ENCODE assay signal across 8 cellular contexts in genomic region chr10:68560201-68560915, GRCh38. TPM values are rescaled to one million over a fixed set of nuclear protein-coding genes. Genes with fewer than 3 reads are reported as not detected.
DNase-seq lines count a peak whose midpoint lies in the region; ATAC-seq and TF ChIP-seq lines count a peak whose summit lies in the region.

TSS of gene TET1 (plus strand) at chr10:68560337. CDS start at chr10:68572339, 12,002 bp downstream.

- peaks cover 9% of the 10 kb centered on the region for H3K36me3 Mint-ChIP-seq in type B pancreatic cell

- H3K4me2 ChIP-seq in Loucy (ENCODE audit: low read depth, low read length, poor library complexity, severe bottlenecking): peak within 1 kb of the TSS; percentile 81

- peaks cover 3% of the 10 kb centered on the region for H3K27me3 Mint-ChIP-seq in type B pancreatic cell

- H3K4me1 ChIP-seq in Loucy (ENCODE audit: insufficient read depth, low read length, poor library complexity, severe bottlenecking): peaks cover 29% of the 10 kb centered on the region
- H3K4me1 ChIP-seq in mucosa of descending colon (ENCODE audit: low read depth): peaks cover 6% of the 10 kb centered on the region

- intact Hi-C loops in mucosa of descending colon (cut with DNase I, micrococcal nuclease): no loop called here

- DNase-seq in DMS 273 (lab: John Stamatoyannopoulos, UW; ENCODE audit: unreplicated experiment) (peak; percentile 72), DMS 273 treated with DMSO at 0.1 percent for 48 hours (lab: John Stamatoyannopoulos, UW) (no peak), WERI-Rb-1 (peak; percentile 84), epithelial cell of proximal tubule (ENCODE audit: low read depth) (no peak), mucosa of descending colon (peak in 2 of 3 donors; percentile 57 to 61), type B pancreatic cell (ENCODE audit: extremely low spot score, unreplicated experiment) (peak; percentile 77), cerebellar nuclear complex (lab: John Stamatoyannopoulos, UW) (no peak)

- H3K9me2 ChIP-seq in Loucy (replicated peaks; ENCODE audit: low read depth, low read length): no peaks in the 10 kb centered on the region

- H3K36me3 ChIP-seq in Loucy (ENCODE audit: insufficient read depth, low read length): no peaks in the 10 kb centered on the region
- H3K36me3 ChIP-seq in WERI-Rb-1: peaks cover 3% of the 10 kb centered on the region; the same call in 1 of the 2 replicates
- no peaks in the 10 kb centered on the region for H3K36me3 ChIP-seq in mucosa of descending colon (ENCODE audit: low read depth)

- peaks cover 28% of the 10 kb centered on the region for H3K4me1 Mint-ChIP-seq in type B pancreatic cell (ENCODE audit: unreplicated experiment)

- H3K4me3 Mint-ChIP-seq in type B pancreatic cell: peak within 1 kb of the TSS; percentile 95

- H3K79me2 ChIP-seq in Loucy (ENCODE audit: insufficient read depth, low read length): peaks cover 6% of the 10 kb centered on the region; the same call in 1 of the 2 replicates

- H3K27ac Mint-ChIP-seq in type B pancreatic cell: peak within 1 kb of the TSS; percentile 70

- H3F3A ChIP-seq in Loucy (ENCODE audit: low read depth): peaks cover 4% of the 10 kb centered on the region; the same call in 1 of the 2 replicates

- peaks cover 8% of the 10 kb centered on the region for H4K20me1 ChIP-seq in Loucy (ENCODE audit: insufficient read depth, low read length, poor library complexity, severe bottlenecking)

- H3K9me3 ChIP-seq in Loucy (ENCODE audit: insufficient read depth, low read depth, low read length) (no peaks in the 10 kb centered on the region), WERI-Rb-1 (ENCODE audit: severe bottlenecking) (no peaks in the 10 kb centered on the region), mucosa of descending colon (no peaks in the 10 kb centered on the region)

- peak within 1 kb of the TSS; percentile 77 for H3K9ac ChIP-seq in Loucy (ENCODE audit: low read depth, low read length, poor library complexity, severe bottlenecking)

- TF ChIP-seq CTCF in Loucy (conservative IDR thresholded peaks at IDR 0.05; ENCODE audit: low read length) (no peak), WERI-Rb-1 (IDR thresholded peaks at IDR 0.05; ENCODE audit: low read depth, low read length) (no peak), epithelial cell of proximal tubule (conservative IDR thresholded peaks at IDR 0.05; ENCODE audit: low read depth, low read length) (no peak), mucosa of descending colon (IDR thresholded peaks at IDR 0.05) (no peak), type B pancreatic cell (conservative IDR thresholded peaks at IDR 0.05) (peak; percentile 14)

- peak within 1 kb of the TSS; percentile 64 for H3K27ac ChIP-seq in WERI-Rb-1

- no peaks in the 10 kb centered on the region for H3K9me3 Mint-ChIP-seq in type B pancreatic cell

- H3K27me3 ChIP-seq in Loucy (ENCODE audit: insufficient read depth, low read length, poor library complexity, severe bottlenecking) (peaks cover 28% of the 10 kb centered on the region), WERI-Rb-1 (ENCODE audit: insufficient read depth, low read depth, severe bottlenecking) (no peaks in the 10 kb centered on the region)

- H3K4me3 ChIP-seq in Loucy (ENCODE audit: low read length, poor library complexity, severe bottlenecking) (peak within 1 kb of the TSS; percentile 87), WERI-Rb-1 (ENCODE audit: low read depth, low read length) (peak within 1 kb of the TSS; percentile 83), epithelial cell of proximal tubule (ENCODE audit: low read depth, low read length) (peak within 1 kb of the TSS; percentile 75), mucosa of descending colon (peak within 1 kb of the TSS; percentile 30)

- peak; percentile 72 for ATAC-seq in mucosa of descending colon

- H2AFZ ChIP-seq in Loucy (ENCODE audit: low read length): peak within 1 kb of the TSS; percentile 95

RNA-seq across cellular contexts. Expression of gene TET1, which starts in this region (rescaled TPM):
- 0.52 and 1.0 TPM in 2 replicates for total RNA-seq in epithelial cell of proximal tubule
- 1 to 10 TPM; 1.0 to 5.7 (median 1.1) TPM for total RNA-seq in mucosa of descending colon
- total RNA-seq in type B pancreatic cell (ENCODE audit: low replicate concordance): 14.9 and 29.0 TPM in 2 replicates

Comparison
In these comparisons a context has a peak if more than half of its experiments do, and no peak if none do; other contexts are left out.
1. DNase-seq: peak in DMS 273 (single experiment), WERI-Rb-1 (single experiment), mucosa of descending colon (2 of 3) and type B pancreatic cell (single experiment); none in DMS 273 treated with DMSO at 0.1 percent for 48 hours (single experiment), epithelial cell of proximal tubule (single experiment) and cerebellar nuclear complex (0 of 2).
2. H3K4me3 ChIP-seq: peak in every context shown above with its lines; median percentile 87 in Loucy; 83 in WERI-Rb-1; 75 in epithelial cell of proximal tubule; 30 in mucosa of descending colon.